In genomic region chr7:106117767-106118544, GRCh38 we compare ENCODE assay signal across 17 cellular contexts.
"Had no signal": no experiment of that assay in that cellular context is flagged by ENCODE, and none has a peak within 500 bp of the region (broad histone marks: within the 10 kb centered on the region; RNA-seq: fewer than 3 reads in every experiment).

No MANE protein-coding gene starts in this region.

- DNase-seq: activated CD4-positive, alpha-beta memory T cell treated with anti-CD3 and anti-CD28 coated beads for 36 hours; activated CD4-positive, alpha-beta T cell treated with anti-CD3 and anti-CD28 coated beads for 1 hour; activated gamma-delta T cell; activated naive CD8-positive, alpha-beta T cell treated with anti-CD3 and anti-CD28 coated beads for 36 hours; activated T-cell treated with anti-CD3 and anti-CD28 coated beads, Interleukin-2, amount 50 U/mL, for 48 hours; brain microvascular endothelial cell; dorsolateral prefrontal cortex; head of caudate nucleus; islet precursor cell; left lung; mesendoderm; posterior cingulate gyrus; stimulated activated CD4-positive, alpha-beta T cell treated with anti-CD3 and anti-CD28 coated beads, Interleukin-12 subunit alpha, Interleukin-12 subunit beta, amount 100 ng/mL, for 4 hours; stimulated activated CD4-positive, alpha-beta T cell treated with anti-CD3 and anti-CD28 coated beads, Interleukin-2, amount 100 ng/mL, for 48 hours; testis had no signal

- H3K27ac ChIP-seq: brain microvascular endothelial cell, dorsolateral prefrontal cortex, left lung, testis had no signal

- H3K27me3 ChIP-seq: brain microvascular endothelial cell, dorsolateral prefrontal cortex, left lung, testis had no signal

- H3K4me3 ChIP-seq: dorsolateral prefrontal cortex, left lung, testis had no signal

- ATAC-seq: esophagus mucosa, left lung, sciatic nerve had no signal

- H3K36me3 ChIP-seq: brain microvascular endothelial cell, left lung had no signal

- H3K9me3 ChIP-seq: left lung, testis had no signal
